ENCODE assay signal across 1 cellular context in the genomic region with DNA sequence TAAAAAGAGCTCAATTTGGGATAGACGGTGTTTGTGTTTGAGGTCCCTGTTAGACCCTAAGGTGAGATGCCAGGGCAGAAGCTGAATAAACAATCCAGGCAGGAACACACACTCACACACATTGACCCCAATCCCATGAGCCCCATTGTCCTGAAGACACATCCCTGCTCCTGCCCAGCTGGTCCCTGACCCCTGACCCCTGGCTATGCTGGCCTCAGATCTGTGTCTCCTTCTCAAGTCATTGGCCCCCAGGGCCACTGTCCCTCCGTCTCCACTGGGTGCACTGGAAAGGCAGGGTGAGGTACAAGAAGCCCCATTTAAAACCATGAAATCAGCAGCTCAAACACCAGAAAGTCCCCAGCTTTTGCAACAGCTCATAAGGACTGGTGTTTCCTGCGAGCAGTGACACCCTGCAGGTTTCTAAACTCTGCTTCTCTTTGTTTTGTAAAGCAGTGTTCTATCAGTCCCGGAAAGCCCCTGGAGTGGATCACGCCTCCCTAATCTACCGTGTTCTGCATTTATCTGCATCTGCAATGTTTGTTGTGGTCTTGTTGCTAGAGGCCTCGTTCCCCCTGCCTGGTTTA.
TF ChIP-seq lines count a peak whose summit lies in the region.

No MANE protein-coding gene starts in this region.

TF ChIP-seq in H1, 55 proteins besides CTCF, POLR2A, EP300 and RAD21 (continued from another document):
- peak; percentile 88 for TF ChIP-seq SP1 (IDR thresholded peaks at IDR 0.05; ENCODE audit: low read depth, low read length)
- TF ChIP-seq YY1 (IDR thresholded peaks at IDR 0.05; ENCODE audit: low read depth, low read length), result 0 out of 2 replicates have a peak, but pooled peaks have one; percentile 36
- TF ChIP-seq TAF7 (optimal IDR thresholded peaks at IDR 0.05; ENCODE audit: borderline replicate concordance, low read depth, low read length), result no peak
- TF ChIP-seq SUZ12 (IDR thresholded peaks at IDR 0.05; ENCODE audit: low read length), result no peak
- no peak for TF ChIP-seq CBX8 (IDR thresholded peaks at IDR 0.05; ENCODE audit: borderline replicate concordance, low read depth, low read length)
- no peak for TF ChIP-seq ZNF274 (IDR thresholded peaks at IDR 0.05; ENCODE audit: borderline replicate concordance, extremely low read depth, low read length)
- TF ChIP-seq SIX5 (IDR thresholded peaks at IDR 0.05; ENCODE audit: low read depth, low read length), result no peak
- peak; percentile 98 for TF ChIP-seq RBBP5 (IDR thresholded peaks at IDR 0.05; ENCODE audit: borderline replicate concordance, low read depth, low read length)
- TF ChIP-seq TBP (IDR thresholded peaks at IDR 0.05; ENCODE audit: low read depth, low read length), result no peak
- TF ChIP-seq TAF1 (IDR thresholded peaks at IDR 0.05; ENCODE audit: low read depth, low read length), result peak; percentile 73
- no peak for TF ChIP-seq SAP30 (IDR thresholded peaks at IDR 0.05; ENCODE audit: insufficient read depth, insufficient replicate concordance, low read length)
- TF ChIP-seq MAX (IDR thresholded peaks at IDR 0.05), result no peak; the same call in 1 of the 2 replicates
- no peak for TF ChIP-seq RXRA (IDR thresholded peaks at IDR 0.05; ENCODE audit: insufficient read depth, low read depth, low read length)
- 0 out of 4 replicates have a peak, but pooled peaks of 1 of the 2 experiments have one; percentile 47 for TF ChIP-seq HDAC2 (IDR thresholded peaks at IDR 0.05; ENCODE audit: borderline replicate concordance in 1 of 2, low read depth in 2 of 2, low read length in 2 of 2)
- no peak for TF ChIP-seq CTBP2 (IDR thresholded peaks at IDR 0.05; ENCODE audit: borderline replicate concordance, insufficient read depth, insufficient read length, low read length)
- no peak for TF ChIP-seq KDM4A (IDR thresholded peaks at IDR 0.05; ENCODE audit: low read depth, low read length, severe bottlenecking)
- no peak for TF ChIP-seq GTF2F1 (IDR thresholded peaks at IDR 0.05; ENCODE audit: borderline replicate concordance, low read depth, low read length)
- no peak for TF ChIP-seq BCL11A (IDR thresholded peaks at IDR 0.05; ENCODE audit: low read depth in 2 of 2, low read length in 2 of 2)
- no peak for TF ChIP-seq BACH1 (IDR thresholded peaks at IDR 0.05; ENCODE audit: low read length)
- TF ChIP-seq MAFK (IDR thresholded peaks at IDR 0.05; ENCODE audit: low read depth, low read length), result no peak
- no peak for TF ChIP-seq NRF1 (IDR thresholded peaks at IDR 0.05; ENCODE audit: low read depth, low read length)
- no peak for TF ChIP-seq KDM5A (IDR thresholded peaks at IDR 0.05; ENCODE audit: low read length)
- TF ChIP-seq POLR2AphosphoS5 (IDR thresholded peaks at IDR 0.05; ENCODE audit: low read depth, low read length), result peak; percentile 53; the same call in 1 of the 2 replicates
- TF ChIP-seq TEAD4 (IDR thresholded peaks at IDR 0.05; ENCODE audit: low read depth, low read length), result 0 out of 2 replicates have a peak, but pooled peaks have one; percentile 3
- TF ChIP-seq PHF8 (conservative IDR thresholded peaks at IDR 0.05; ENCODE audit: low read depth, low read length), result no peak
- peak; percentile 28; the same call in 1 of the 2 replicates for TF ChIP-seq CREB1 (IDR thresholded peaks at IDR 0.05)
- TF ChIP-seq CEBPB (IDR thresholded peaks at IDR 0.05; ENCODE audit: low read depth, low read length), result peak; percentile 65
- TF ChIP-seq KDM1A (IDR thresholded peaks at IDR 0.05; ENCODE audit: borderline replicate concordance, low read length), result no peak
- no peak; a peak in 1 of 4 replicates for TF ChIP-seq SIN3A (conservative IDR thresholded peaks at IDR 0.05 in 1 of 2, IDR thresholded peaks at IDR 0.05 in 1 of 2; ENCODE audit: low read depth in 1 of 2, low read length in 2 of 2)
- no peak for TF ChIP-seq CBX5 (IDR thresholded peaks at IDR 0.05; ENCODE audit: low read depth, low read length)
- no peak for TF ChIP-seq USF2 (IDR thresholded peaks at IDR 0.05; ENCODE audit: low read length)
- TF ChIP-seq SIRT6 (IDR thresholded peaks at IDR 0.05; ENCODE audit: low read length), result no peak
- no peak for TF ChIP-seq SP4 (IDR thresholded peaks at IDR 0.05; ENCODE audit: low read length)
- no peak for TF ChIP-seq GABPA (IDR thresholded peaks at IDR 0.05; ENCODE audit: borderline replicate concordance, insufficient read depth, low read length)
- TF ChIP-seq EGR1 (IDR thresholded peaks at IDR 0.05; ENCODE audit: borderline replicate concordance, low read depth, low read length), result no peak
- TF ChIP-seq ASH2L (IDR thresholded peaks at IDR 0.05; ENCODE audit: low read length), result peak; percentile 98
- no peak for TF ChIP-seq JUN (IDR thresholded peaks at IDR 0.05; ENCODE audit: low read depth, low read length)
- no peak for TF ChIP-seq EZH2 (IDR thresholded peaks at IDR 0.05; ENCODE audit: low read depth, low read length, severe bottlenecking)
